Comparison of ENCODE assay signal across 8 cellular contexts in the genomic region with DNA sequence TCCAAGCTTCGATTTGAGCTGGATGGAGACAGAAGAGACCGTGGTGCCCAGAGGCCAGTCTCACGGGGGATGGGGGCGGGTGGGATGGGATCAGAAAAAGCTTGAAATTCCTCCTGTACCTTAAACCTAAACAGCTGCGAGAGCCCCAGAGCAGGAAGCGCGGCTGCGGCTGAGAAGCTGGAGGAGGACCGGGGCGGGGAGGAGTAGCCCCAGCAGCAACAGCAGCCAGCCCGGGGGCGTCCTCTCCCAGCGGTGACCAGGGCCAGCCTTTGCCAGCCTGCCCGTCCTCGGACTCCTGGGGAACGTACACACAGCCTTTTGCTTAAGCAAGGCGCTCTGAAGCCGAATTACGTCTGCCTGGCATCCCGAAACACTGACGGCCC. TPM values are rescaled to one million over a fixed set of nuclear protein-coding genes. Genes with fewer than 3 reads are reported as not detected.
DNase-seq lines count a peak whose midpoint lies in the region; ATAC-seq and TF ChIP-seq lines count a peak whose summit lies in the region.

No MANE protein-coding gene starts in this region.

- TF ChIP-seq EP300 in stomach (IDR thresholded peaks at IDR 0.05), result no peak

- H3K9me3 Mint-ChIP-seq in activated T-helper 2 cell treated with anti-CD3 and anti-CD28 coated beads, Interferon-gamma antibody, Interleukin-2, Interleukin-4, amounts not matched to agents 10 μg/mL and 5 μg/mL and 100 μg/mL, durations not matched to agents 14 hours and 24 hours and 36 hours, result no peaks in the 10 kb centered on the region

- peak overlapping the region in 9 of 11 experiments; percentile 51 to 74 (median 63); a peak in 17 of 22 replicates for H3K9ac ChIP-seq in BLaER1 treated with 17β-estradiol and CSF1 and Interleukin-3, amounts not matched to agents 10 nM and 100 nM

- no peak for TF ChIP-seq CTCF in stomach (IDR thresholded peaks at IDR 0.05)

- ATAC-seq in GM19324 (IDR thresholded peaks at IDR 0.05; ENCODE audit: low FRiP score, unreplicated experiment), result peak; percentile 15
- ATAC-seq in HG03354 (IDR thresholded peaks at IDR 0.05; ENCODE audit: poor library complexity, severe bottlenecking, unreplicated experiment), result peak; percentile 21
- ATAC-seq in GM18520 (IDR thresholded peaks at IDR 0.05; ENCODE audit: unreplicated experiment), result no peak

- peaks cover 74% of the 10 kb centered on the region for H3K27me3 Mint-ChIP-seq in activated T-helper 2 cell treated with anti-CD3 and anti-CD28 coated beads, Interferon-gamma antibody, Interleukin-2, Interleukin-4, amounts not matched to agents 10 μg/mL and 5 μg/mL and 100 μg/mL, durations not matched to agents 14 hours and 24 hours and 36 hours (ENCODE audit: low read depth)

- no peak for TF ChIP-seq POLR2A in stomach (IDR thresholded peaks at IDR 0.05)

- H3K4me3 ChIP-seq in BLaER1 treated with 17β-estradiol and CSF1 and Interleukin-3, amounts not matched to agents 10 nM and 100 nM, result peak overlapping the region; percentile 59 to 77 (median 66)
- H3K4me3 ChIP-seq in stomach, result peak overlapping the region; percentile 43 to 71 (median 51)

- WGBS in stomach, 5 donors, result 3 to 9% (median 5%) methylated on average over 17 to 21 of the region's 21 CpGs

- H3K4me2 ChIP-seq in BLaER1 treated with 17β-estradiol and CSF1 and Interleukin-3, amounts not matched to agents 10 nM and 100 nM, result peak overlapping the region; percentile 87 to 100 (median 96)

- no peaks in the 10 kb centered on the region for H3K36me3 ChIP-seq in BLaER1 treated with 17β-estradiol and CSF1 and Interleukin-3, amounts not matched to agents 10 nM and 100 nM
- no peaks in the 10 kb centered on the region for H3K36me3 ChIP-seq in stomach

- H3K36me3 Mint-ChIP-seq in activated T-helper 2 cell treated with anti-CD3 and anti-CD28 coated beads, Interferon-gamma antibody, Interleukin-2, Interleukin-4, amounts not matched to agents 10 μg/mL and 5 μg/mL and 100 μg/mL, durations not matched to agents 14 hours and 24 hours and 36 hours (ENCODE audit: low read depth), result no peaks in the 10 kb centered on the region

- H3K4me3 Mint-ChIP-seq in activated T-helper 2 cell treated with anti-CD3 and anti-CD28 coated beads, Interferon-gamma antibody, Interleukin-2, Interleukin-4, amounts not matched to agents 10 μg/mL and 5 μg/mL and 100 μg/mL, durations not matched to agents 14 hours and 24 hours and 36 hours (ENCODE audit: low read depth), result peak overlapping the region; percentile 81

- H3K4me1 ChIP-seq in BLaER1 treated with 17β-estradiol and CSF1 and Interleukin-3, amounts not matched to agents 10 nM and 100 nM, result peaks cover 0 to 15% (median 6%) of the 10 kb centered on the region in 10 experiments; a peak in 8 of 20 replicates
- peaks cover 21 to 35% (median 27%) of the 10 kb centered on the region in 4 donors for H3K4me1 ChIP-seq in stomach

- H3K27me3 ChIP-seq in BLaER1 treated with 17β-estradiol and CSF1 and Interleukin-3, amounts not matched to agents 10 nM and 100 nM, result peaks cover 44 to 75% (median 67%) of the 10 kb centered on the region in 11 experiments
- peaks cover 12 to 76% (median 56%) of the 10 kb centered on the region in 3 donors for H3K27me3 ChIP-seq in stomach

- intact Hi-C loops in activated T-helper 2 cell treated with anti-CD3 and anti-CD28 coated beads, Interferon-gamma antibody, Interleukin-2, Interleukin-4, amounts not matched to agents 10 μg/mL and 5 μg/mL and 100 μg/mL, durations not matched to agents 14 hours and 24 hours and 36 hours (cut with micrococcal nuclease), result loop anchor here (2.0 to 10.0 kb wide), 4 partner anchors 22 to 254 kb away; no protein-coding TSS in a partner anchor
- intact Hi-C loops in stomach (cut with DNase I; ENCODE audit: low total_unique reads), result no loop called here

- H3K27ac ChIP-seq in BLaER1 treated with 17β-estradiol and CSF1 and Interleukin-3, amounts not matched to agents 10 nM and 100 nM, result no peak overlapping the region
- no peak overlapping the region for H3K27ac ChIP-seq in stomach

- peaks cover 18% of the 10 kb centered on the region for H3K4me1 Mint-ChIP-seq in activated T-helper 2 cell treated with anti-CD3 and anti-CD28 coated beads, Interferon-gamma antibody, Interleukin-2, Interleukin-4, amounts not matched to agents 10 μg/mL and 5 μg/mL and 100 μg/mL, durations not matched to agents 14 hours and 24 hours and 36 hours (ENCODE audit: low read depth)

- H3K9me3 ChIP-seq in BLaER1 treated with 17β-estradiol and CSF1 and Interleukin-3, amounts not matched to agents 10 nM and 100 nM (replicated peaks in 1 of 11), result peaks cover 0 to 9% (median 2%) of the 10 kb centered on the region in 11 experiments; a peak in 7 of 22 replicates
- peaks cover 0 to 3% (median under 1%) of the 10 kb centered on the region in 4 donors for H3K9me3 ChIP-seq in stomach

- H3K27ac Mint-ChIP-seq in activated T-helper 2 cell treated with anti-CD3 and anti-CD28 coated beads, Interferon-gamma antibody, Interleukin-2, Interleukin-4, amounts not matched to agents 10 μg/mL and 5 μg/mL and 100 μg/mL, durations not matched to agents 14 hours and 24 hours and 36 hours, result no peak overlapping the region

- no peak for DNase-seq in activated T-helper 2 cell treated with anti-CD3 and anti-CD28 coated beads, Interferon-gamma antibody, Interleukin-2, Interleukin-4, amounts not matched to agents 10 μg/mL and 5 μg/mL and 100 μg/mL, durations not matched to agents 14 hours and 24 hours and 36 hours (ENCODE audit: low spot score)
- DNase-seq in iPS-NIHi11 (ENCODE audit: low spot score), result peak; percentile 37
- no peak for DNase-seq in stomach
- no peak for DNase-seq in stimulated activated naive CD4-positive, alpha-beta T cell (lab: John Stamatoyannopoulos, UW)

- peaks cover 0 to 12% (median 0%) of the 10 kb centered on the region in 11 experiments; a peak in 3 of 22 replicates for H4K20me1 ChIP-seq in BLaER1 treated with 17β-estradiol and CSF1 and Interleukin-3, amounts not matched to agents 10 nM and 100 nM

RNA-seq across cellular contexts. Expression of a gene that starts 17.4 kb away (rescaled TPM):
- total RNA-seq in activated T-helper 2 cell treated with anti-CD3 and anti-CD28 coated beads, Interferon-gamma antibody, Interleukin-2, Interleukin-4, amounts not matched to agents 10 μg/mL and 5 μg/mL and 100 μg/mL, durations not matched to agents 14 hours and 24 hours and 36 hours, result not detected in 2 replicates
- not detected for total RNA-seq in stomach
- polyA plus RNA-seq in stomach, result not detected

RNA-seq across cellular contexts. Expression of a gene that starts 20.8 kb away (rescaled TPM):
- total RNA-seq in activated T-helper 2 cell treated with anti-CD3 and anti-CD28 coated beads, Interferon-gamma antibody, Interleukin-2, Interleukin-4, amounts not matched to agents 10 μg/mL and 5 μg/mL and 100 μg/mL, durations not matched to agents 14 hours and 24 hours and 36 hours, result 49.2 and 52.1 TPM in 2 replicates
- 100 to 1,000 TPM in 1 of 5 donors, 10 to 100 TPM in 3, 1 to 10 TPM in 1; 1.2 to 158 (median 55.4) TPM for total RNA-seq in stomach
- 10 to 100 TPM; 30.6 to 68.6 (median 50.2) TPM for polyA plus RNA-seq in stomach
